In genomic region chr3:120094776-120095225, GRCh38 we compare ENCODE assay signal across 7 cellular contexts. TPM values are rescaled to one million over a fixed set of nuclear protein-coding genes. Genes with fewer than 3 reads are reported as not detected.
A peak's percentile ranks its signal among the peaks of the same experiment; 100 is the strongest.
DNase-seq lines count a peak whose midpoint lies in the region; ATAC-seq and TF ChIP-seq lines count a peak whose summit lies in the region.

No MANE protein-coding gene starts in this region.

- H3K9me3 ChIP-seq in Karpas-422 (ENCODE audit: low read length), result no peaks in the 10 kb centered on the region
- no peaks in the 10 kb centered on the region for H3K9me3 ChIP-seq in PC-3 (ENCODE audit: low read length)
- H3K9me3 ChIP-seq in right atrium auricular region, result no peaks in the 10 kb centered on the region

- peak overlapping the region; percentile 76 for H3K4me3 ChIP-seq in GM06990 (replicated peaks; ENCODE audit: low read depth, low read length)
- H3K4me3 ChIP-seq in Karpas-422 (ENCODE audit: low read length), result peak overlapping the region; percentile 94
- peak overlapping the region; percentile 95 for H3K4me3 ChIP-seq in PC-3 (ENCODE audit: low read length)
- peak overlapping the region; percentile 73 to 86 for H3K4me3 ChIP-seq in right atrium auricular region

- DNase-seq in GM06990 (ENCODE audit: extremely low read depth, insufficient read length) (peak; percentile 99), H4 (ENCODE audit: low spot score) (peak; percentile 100), Karpas-422 (peak; percentile 100), PC-3 (peak; percentile 100), anterior cingulate cortex (lab: John Stamatoyannopoulos, UW) (peak; percentile 97 to 100 (median 100)), right atrium auricular region (ENCODE audit: low spot score) (peak; percentile 100), posterior vena cava (ENCODE audit: low spot score) (peak; percentile 100)

- H3K36me3 ChIP-seq in GM06990 (ENCODE audit: control insufficient read depth, insufficient read depth, low read length) (no peaks in the 10 kb centered on the region), Karpas-422 (ENCODE audit: insufficient read depth, low read length) (peaks cover 13% of the 10 kb centered on the region; the same call in 1 of the 2 replicates), PC-3 (ENCODE audit: low read depth, low read length) (peaks cover 4% of the 10 kb centered on the region; the same call in 1 of the 2 replicates), right atrium auricular region (no peaks in the 10 kb centered on the region)

- intact Hi-C loops in PC-3 (cut with micrococcal nuclease) (loop anchor here (1.0 to 2.0 kb wide), 8 partner anchors 18 to 202 kb away; no protein-coding TSS in a partner anchor), posterior vena cava (cut with DNase I) (loop anchor here in 1 of 2 donors (10.0 kb wide), 1 partner anchor 200 kb away; no protein-coding TSS in a partner anchor)

- H2AFZ ChIP-seq in Karpas-422 (ENCODE audit: low read length) (no peak overlapping the region), PC-3 (ENCODE audit: low read length) (peak overlapping the region; percentile 71; the same call in 1 of the 2 replicates)

- H3K4me2 ChIP-seq in Karpas-422 (ENCODE audit: low read depth, low read length, poor library complexity, severe bottlenecking) (peak overlapping the region; percentile 100), PC-3 (ENCODE audit: low read length) (peak overlapping the region; percentile 93)

- peaks cover 25% of the 10 kb centered on the region for H4K20me1 ChIP-seq in Karpas-422 (ENCODE audit: insufficient read depth, low read depth, low read length)
- H4K20me1 ChIP-seq in PC-3 (ENCODE audit: low read length), result peaks cover 38% of the 10 kb centered on the region

- H3K27ac ChIP-seq in Karpas-422 (ENCODE audit: low read length) (peak overlapping the region; percentile 95), PC-3 (ENCODE audit: low read length) (peak overlapping the region; percentile 95), right atrium auricular region (peak overlapping the region; percentile 99 to 100)

- H3K9ac ChIP-seq in Karpas-422 (ENCODE audit: low read length) (peak overlapping the region; percentile 97), PC-3 (ENCODE audit: low read length) (peak overlapping the region; percentile 98)

- H3K79me2 ChIP-seq in Karpas-422 (ENCODE audit: low read length) (peaks cover 64% of the 10 kb centered on the region), PC-3 (ENCODE audit: low read length) (peaks cover 68% of the 10 kb centered on the region)

- POLR2A ChIA-PET in PC-3 (lab: Charles Lee; ENCODE audit: unreplicated experiment), result interaction anchor here (0.6 to 1.9 kb wide), 12 partner anchors 17 to 432 kb away, joined by 3 to 34 read pairs (median 8); no protein-coding TSS in a partner anchor

- H3K27me3 ChIP-seq in GM06990 (replicated peaks; ENCODE audit: control insufficient read depth, insufficient read depth, low read length) (no peaks in the 10 kb centered on the region), Karpas-422 (ENCODE audit: low read length) (no peaks in the 10 kb centered on the region), PC-3 (ENCODE audit: low read length) (no peaks in the 10 kb centered on the region), right atrium auricular region (no peaks in the 10 kb centered on the region)

- H3F3A ChIP-seq in PC-3 (ENCODE audit: low read length, unreplicated experiment), result no peaks in the 10 kb centered on the region

- ATAC-seq in PC-3, result peak; percentile 67

- no peak for TF ChIP-seq CTCF in GM06990 (IDR thresholded peaks at IDR 0.05; ENCODE audit: insufficient read depth, low read length, poor library complexity, severe bottlenecking)
- no peak for TF ChIP-seq CTCF in PC-3 (conservative IDR thresholded peaks at IDR 0.05; ENCODE audit: low read depth, low read length)
- TF ChIP-seq CTCF in right atrium auricular region (IDR thresholded peaks at IDR 0.05), result no peak

- BruUV-seq in PC-3 (replicated peaks; lab: Mats Ljungman, UMichigan), result no TSS peak

- CTCF ChIA-PET in PC-3 (lab: Charles Lee), result interaction anchor here (0.9 kb wide), 1 partner anchor 87 kb away, joined by 3 read pairs; no protein-coding TSS in a partner anchor

- H3K4me1 ChIP-seq in Karpas-422 (ENCODE audit: low read length) (peaks cover 30% of the 10 kb centered on the region), PC-3 (ENCODE audit: insufficient read depth, low read length) (peaks cover 20% of the 10 kb centered on the region), right atrium auricular region (peaks cover 0 to 34% of the 10 kb centered on the region in 2 donors)

- H3K9me2 ChIP-seq in Karpas-422 (replicated peaks; ENCODE audit: insufficient read depth, low read length) (no peaks in the 10 kb centered on the region), PC-3 (replicated peaks; ENCODE audit: low read length) (no peaks in the 10 kb centered on the region)

RNA-seq across cellular contexts. Expression of gene GSK3B, which starts 0.6 kb away (rescaled TPM):
- 47.9 and 51.1 TPM in 2 replicates for total RNA-seq in H4 (2014; rRNA removed; shearing (Covaris generic))
- 48.7 and 67.1 TPM in 2 replicates for total RNA-seq in Karpas-422 (2014; rRNA removed; shearing (Covaris generic); ENCODE audit: low replicate concordance)
- 55.8 and 71.9 TPM in 2 replicates for total RNA-seq in PC-3 (2014; rRNA removed)
- 10 to 100 TPM; 31.3 to 42.0 TPM for total RNA-seq in right atrium auricular region
- 10 to 100 TPM; 31.3 to 33.0 TPM for total RNA-seq in posterior vena cava

Comparison
In these comparisons a context has a peak if more than half of its experiments do, and no peak if none do; other contexts are left out.
1. Peak in every context shown above with its lines: DNase-seq, ATAC-seq, H3K4me3 ChIP-seq and H3K27ac ChIP-seq.